ENCODE assay signal across 1 cellular context in the genomic region with DNA sequence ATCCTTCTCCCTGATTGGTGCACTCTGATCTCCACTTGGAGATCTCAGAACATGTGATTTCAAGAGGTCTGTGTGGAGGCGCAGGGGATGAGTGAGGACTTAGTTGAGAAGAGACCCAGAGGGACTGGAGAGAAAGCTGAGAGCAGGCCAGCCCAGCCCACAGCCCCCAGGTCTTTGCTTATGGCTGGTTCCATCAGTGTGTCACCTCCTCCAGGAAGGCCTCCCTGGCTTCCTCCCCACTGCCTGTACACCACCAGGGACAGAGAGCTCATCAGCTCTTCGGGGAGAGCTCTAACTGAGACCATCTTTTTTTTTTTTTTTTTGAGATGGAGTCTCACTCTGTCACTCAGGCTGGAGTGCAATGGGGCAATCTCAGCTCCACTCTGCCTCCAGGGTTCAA.
TF ChIP-seq lines count a peak whose summit lies in the region.

No MANE protein-coding gene starts in this region.

TF ChIP-seq in A549, 52 proteins besides CTCF, POLR2A, EP300 and RAD21:
- TF ChIP-seq, protein P1, sequence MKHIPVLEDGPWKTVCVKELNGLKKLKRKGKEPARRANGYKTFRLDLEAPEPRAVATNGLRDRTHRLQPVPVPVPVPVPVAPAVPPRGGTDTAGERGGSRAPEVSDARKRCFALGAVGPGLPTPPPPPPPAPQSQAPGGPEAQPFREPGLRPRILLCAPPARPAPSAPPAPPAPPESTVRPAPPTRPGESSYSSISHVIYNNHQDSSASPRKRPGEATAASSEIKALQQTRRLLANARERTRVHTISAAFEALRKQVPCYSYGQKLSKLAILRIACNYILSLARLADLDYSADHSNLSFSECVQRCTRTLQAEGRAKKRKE (CRISPR knock-in tag; IDR thresholded peaks at IDR 0.05; ENCODE audit: low read depth): no peak
- TF ChIP-seq ZFP36 (IDR thresholded peaks at IDR 0.05; ENCODE audit: borderline replicate concordance, partially characterized antibody): peak; percentile 75
TF ChIP-seq in A549: peak in this region for 1.
